Comparison of ENCODE assay signal across 19 cellular contexts in the genomic region with DNA sequence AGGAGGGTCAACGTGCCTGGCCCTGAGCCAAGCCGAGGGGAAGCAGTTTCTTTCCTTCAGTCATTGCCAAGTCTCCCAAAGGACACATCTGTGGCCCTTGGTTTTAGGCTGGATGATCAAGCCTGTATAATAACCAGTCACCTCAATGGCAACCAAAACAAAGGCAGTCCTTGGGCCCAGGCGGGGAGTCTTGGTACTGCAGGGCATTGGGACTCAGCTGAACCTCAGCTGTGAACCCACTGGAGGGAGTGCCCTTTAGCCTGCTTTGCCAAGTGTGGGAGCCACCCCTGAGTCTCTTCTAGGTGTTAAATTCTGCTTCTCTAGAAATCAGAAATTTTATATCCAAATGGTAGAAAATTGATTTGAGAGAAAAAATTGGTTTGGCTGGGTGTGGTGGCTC. TPM values are rescaled to one million over a fixed set of nuclear protein-coding genes. Genes with fewer than 3 reads are reported as not detected.
DNase-seq lines count a peak whose midpoint lies in the region; ATAC-seq, FAIRE-seq and TF ChIP-seq lines count a peak whose summit lies in the region.
"Had no signal": no experiment of that assay in that cellular context is flagged by ENCODE, and none has a peak within 500 bp of the region (broad histone marks: within the 10 kb centered on the region; RNA-seq: fewer than 3 reads in every experiment).

No MANE protein-coding gene starts in this region.

- no peak for DNase-seq in A549 (ENCODE audit: low read depth in 1 of 2, low spot score in 1 of 2)
- no peak for DNase-seq in Panc1 (ENCODE audit: low read depth, low spot score)
- DNase-seq in endodermal cell: peak; percentile 76
- DNase-seq in stimulated activated CD4-positive, alpha-beta T cell treated with anti-CD3 and anti-CD28 coated beads, Interleukin-2, amount 100 ng/mL, for 48 hours: no peak
- no peak for DNase-seq in DMS 273 (lab: John Stamatoyannopoulos, UW; ENCODE audit: unreplicated experiment)
- DNase-seq in right atrium auricular region (ENCODE audit: low spot score): no peak
- DNase-seq: 8988T, DMS 273 treated with DMSO at 0.1 percent for 48 hours, GDM1, KBM-7, NCI-H1694 treated with DMSO at 0.1 percent for 48 hours, NCI-H2227 treated with DMSO at 0.1 percent for 48 hours, NCI-H510A treated with DMSO at 0.1 percent for 48 hours, NCI-H82 had no signal

- no peak for TF ChIP-seq EP300 in A549 (IDR thresholded peaks at IDR 0.05)

- no peak overlapping the region for H3K4me3 Mint-ChIP-seq in endodermal cell
- H3K4me3 Mint-ChIP-seq: B cell had no signal

- H3K4me3 ChIP-seq in A549: no peak overlapping the region
- H3K4me3 ChIP-seq in GM12875 (ENCODE audit: low read depth, low read length): no peak overlapping the region
- H3K4me3 ChIP-seq in Panc1 (ENCODE audit: low read depth in 2 of 2, low read length in 2 of 2): no peak overlapping the region
- no peak overlapping the region for H3K4me3 ChIP-seq in endodermal cell (ENCODE audit: low read length)
- no peak overlapping the region for H3K4me3 ChIP-seq in right atrium auricular region

- TF ChIP-seq CTCF in A549 (IDR thresholded peaks at IDR 0.05) (no peak), GM12875 (IDR thresholded peaks at IDR 0.05; ENCODE audit: borderline replicate concordance, insufficient read depth, low read depth, low read length) (peak; percentile 24; the same call in 1 of the 2 replicates), Panc1 (IDR thresholded peaks at IDR 0.05) (no peak), endodermal cell (conservative IDR thresholded peaks at IDR 0.05) (peak; percentile 45), right atrium auricular region (IDR thresholded peaks at IDR 0.05) (no peak)

- FAIRE-seq in A549 (lab: Jason Lieb, UNC): no peak

- H3K4me1 ChIP-seq in A549: no peaks in the 10 kb centered on the region
- no peaks in the 10 kb centered on the region for H3K4me1 ChIP-seq in Panc1 (ENCODE audit: control insufficient read depth, insufficient read depth, low read length)
- no peaks in the 10 kb centered on the region for H3K4me1 ChIP-seq in endodermal cell (ENCODE audit: control insufficient read depth, insufficient read depth, low read length)
- H3K4me1 ChIP-seq in right atrium auricular region: peaks cover 0 to 11% of the 10 kb centered on the region in 2 donors

- intact Hi-C loops in Panc1 (cut with micrococcal nuclease; ENCODE audit: unreplicated experiment): no loop called here

- H3K27ac ChIP-seq in A549 (no peak overlapping the region), Panc1 (ENCODE audit: low read length) (no peak overlapping the region), endodermal cell (ENCODE audit: low read depth, low read length) (no peak overlapping the region), right atrium auricular region (no peak overlapping the region)

- no TSS peak for BruUV-seq in Panc1 (replicated peaks; lab: Mats Ljungman, UMichigan)

- no peak overlapping the region for H3K4me2 ChIP-seq in A549

- H3K9me3 ChIP-seq in A549: no peaks in the 10 kb centered on the region
- H3K9me3 ChIP-seq in Panc1 (ENCODE audit: control insufficient read depth, insufficient read depth, low read depth, low read length): no peaks in the 10 kb centered on the region
- H3K9me3 ChIP-seq in endodermal cell (ENCODE audit: control insufficient read depth, low read length): no peaks in the 10 kb centered on the region
- no peaks in the 10 kb centered on the region for H3K9me3 ChIP-seq in right atrium auricular region

- in situ Hi-C loops in Panc1 (cut with HindIII; ENCODE audit: low pct_unique_long_range_greater_than_20kb, low sequenced_read_pairs): no loop called here

- H3K36me3 Mint-ChIP-seq in endodermal cell (ENCODE audit: low read depth): peaks cover 3% of the 10 kb centered on the region

- H3K4me1 Mint-ChIP-seq in endodermal cell: no peaks in the 10 kb centered on the region
- H3K4me1 Mint-ChIP-seq: B cell had no signal

- ATAC-seq in A549 (peak; percentile 61 to 64; a peak in 3 of 6 replicates), Panc1 (peak; percentile 66; the same call in 1 of the 2 replicates), HG02885 (IDR thresholded peaks at IDR 0.05; ENCODE audit: poor library complexity, unreplicated experiment) (no peak)
- ATAC-seq: HCT116, Right ventricle myocardium inferior had no signal

- WGBS in A549 (ENCODE audit: missing lambda C conversion rate): 61% methylated on average over 3 of the region's 3 CpGs
- WGBS in endodermal cell (ENCODE audit: insufficient coverage in 1 of 2, insufficient read length in 1 of 2), 2 experiments: 87 to 100% methylated on average over 3 of the region's 3 CpGs

- H3K9me3 Mint-ChIP-seq in endodermal cell: no peaks in the 10 kb centered on the region

- no peak for TF ChIP-seq RAD21 in A549 (conservative IDR thresholded peaks at IDR 0.05 in 1 of 2, IDR thresholded peaks at IDR 0.05 in 1 of 2)

- CTCF ChIA-PET in A549 (lab: Yijun Ruan, JAX) (interaction anchor here (0.7 kb wide), 1 partner anchor 252 kb away, joined by 4 read pairs; no protein-coding TSS in a partner anchor), Panc1 (lab: Charles Lee) (no interaction called here)

- TF ChIP-seq POLR2A in A549 (IDR thresholded peaks at IDR 0.05; ENCODE audit: low read length): no peak

- H3K27me3 Mint-ChIP-seq in endodermal cell (ENCODE audit: insufficient read depth): no peaks in the 10 kb centered on the region
- H3K27me3 Mint-ChIP-seq: B cell had no signal

- H3K9ac ChIP-seq in endodermal cell (ENCODE audit: extremely low read depth, low read length, poor library complexity, severe bottlenecking): no peak overlapping the region

- no peaks in the 10 kb centered on the region for H3K27me3 ChIP-seq in Panc1 (ENCODE audit: control insufficient read depth, insufficient read depth, low read length)
- no peaks in the 10 kb centered on the region for H3K27me3 ChIP-seq in endodermal cell (ENCODE audit: control insufficient read depth, insufficient read depth, low read length, poor library complexity, severe bottlenecking)
- no peaks in the 10 kb centered on the region for H3K27me3 ChIP-seq in right atrium auricular region

- H3K27ac Mint-ChIP-seq in endodermal cell: no peak overlapping the region
- H3K27ac Mint-ChIP-seq: B cell had no signal

- POLR2A ChIA-PET in A549 (lab: Yijun Ruan, JAX) (no interaction called here), Panc1 (lab: Charles Lee) (no interaction called here)

- H3K36me3 ChIP-seq in Panc1 (ENCODE audit: control insufficient read depth, insufficient read depth, low read length) (peaks cover 6% of the 10 kb centered on the region; the same call in 1 of the 2 replicates), endodermal cell (ENCODE audit: control insufficient read depth, insufficient read depth, low read length) (no peaks in the 10 kb centered on the region), right atrium auricular region (peaks cover 82% of the 10 kb centered on the region)

TF ChIP-seq in A549, 52 proteins besides CTCF, POLR2A, EP300 and RAD21:
- TF ChIP-seq, protein P1, sequence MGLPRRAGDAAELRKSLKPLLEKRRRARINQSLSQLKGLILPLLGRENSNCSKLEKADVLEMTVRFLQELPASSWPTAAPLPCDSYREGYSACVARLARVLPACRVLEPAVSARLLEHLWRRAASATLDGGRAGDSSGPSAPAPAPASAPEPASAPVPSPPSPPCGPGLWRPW (IDR thresholded peaks at IDR 0.05): no peak
- TF ChIP-seq HEYL (CRISPR knock-in tag; IDR thresholded peaks at IDR 0.05) (no peak), FOSB (CRISPR knock-in tag; IDR thresholded peaks at IDR 0.05) (no peak), NPAS2 (CRISPR knock-in tag; IDR thresholded peaks at IDR 0.05; ENCODE audit: borderline replicate concordance) (no peak), KDM5A (IDR thresholded peaks at IDR 0.05) (no peak), FOXS1 (CRISPR knock-in tag; IDR thresholded peaks at IDR 0.05) (no peak)
- TF ChIP-seq, protein P2, sequence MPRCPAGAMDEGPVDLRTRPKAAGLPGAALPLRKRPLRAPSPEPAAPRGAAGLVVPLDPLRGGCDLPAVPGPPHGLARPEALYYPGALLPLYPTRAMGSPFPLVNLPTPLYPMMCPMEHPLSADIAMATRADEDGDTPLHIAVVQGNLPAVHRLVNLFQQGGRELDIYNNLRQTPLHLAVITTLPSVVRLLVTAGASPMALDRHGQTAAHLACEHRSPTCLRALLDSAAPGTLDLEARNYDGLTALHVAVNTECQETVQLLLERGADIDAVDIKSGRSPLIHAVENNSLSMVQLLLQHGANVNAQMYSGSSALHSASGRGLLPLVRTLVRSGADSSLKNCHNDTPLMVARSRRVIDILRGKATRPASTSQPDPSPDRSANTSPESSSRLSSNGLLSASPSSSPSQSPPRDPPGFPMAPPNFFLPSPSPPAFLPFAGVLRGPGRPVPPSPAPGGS (IDR thresholded peaks at IDR 0.05): no peak
- TF ChIP-seq, protein P3, sequence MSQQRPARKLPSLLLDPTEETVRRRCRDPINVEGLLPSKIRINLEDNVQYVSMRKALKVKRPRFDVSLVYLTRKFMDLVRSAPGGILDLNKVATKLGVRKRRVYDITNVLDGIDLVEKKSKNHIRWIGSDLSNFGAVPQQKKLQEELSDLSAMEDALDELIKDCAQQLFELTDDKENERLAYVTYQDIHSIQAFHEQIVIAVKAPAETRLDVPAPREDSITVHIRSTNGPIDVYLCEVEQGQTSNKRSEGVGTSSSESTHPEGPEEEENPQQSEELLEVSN (IDR thresholded peaks at IDR 0.05; ENCODE audit: borderline replicate concordance, low read depth): no peak

RNA-seq across cellular contexts. Expression of a gene that starts 36.9 kb away (rescaled TPM):
- polyA plus RNA-seq in A549 (2011; rRNA removed) (15.0 and 27.5 TPM in 2 replicates), A549 (2017; fragmentation: RNase III; extraction: RNeasy Plus Mini Kit Qiagen cat#74134 plus additional on column Dnase treatment) (19.3 to 21.4 TPM (median 20.5 TPM) in 3 replicates)
- 9.6 and 12.4 TPM in 2 replicates for polyA plus RNA-seq in A549 (2012; cell fraction: cytosol; rRNA removed)
- 23.1 and 25.3 TPM in 2 replicates for polyA plus RNA-seq in A549 (2012; cell fraction: nucleus; rRNA removed)
- 59.3 and 64.3 TPM in 2 replicates for polyA minus RNA-seq in A549 (2011; rRNA and poly(A)+ RNA removed)
- total RNA-seq in Panc1 (2021; ENCODE audit: unreplicated experiment) (153 TPM), endodermal cell (1 to 10 TPM; 3.3 to 7.3 TPM), right atrium auricular region (10 to 100 TPM; 53.1 to 56.3 TPM)
- polyA plus RNA-seq in Panc1 (2012; ENCODE audit: insufficient read length): 119 TPM
- polyA plus RNA-seq in endodermal cell (2013, experiment 1 of 2): 2.7 TPM
- polyA plus RNA-seq in endodermal cell (2013, experiment 2 of 2): 1.8 TPM

RNA-seq across cellular contexts. Expression of a gene that starts 53.5 kb away (rescaled TPM):
- polyA plus RNA-seq in A549 (2011; rRNA removed) (4.5 and 5.0 TPM in 2 replicates), A549 (2017; fragmentation: RNase III; extraction: RNeasy Plus Mini Kit Qiagen cat#74134 plus additional on column Dnase treatment) (4.7 to 6.4 TPM (median 5.2 TPM) in 3 replicates)
- 7.7 and 9.3 TPM in 2 replicates for polyA plus RNA-seq in A549 (2012; cell fraction: cytosol; rRNA removed)
- polyA plus RNA-seq in A549 (2012; cell fraction: nucleus; rRNA removed): 8.9 and 11.6 TPM in 2 replicates
- 1.8 and 2.2 TPM in 2 replicates for polyA minus RNA-seq in A549 (2011; rRNA and poly(A)+ RNA removed)
- total RNA-seq in Panc1 (2021; ENCODE audit: unreplicated experiment) (47.6 TPM), endodermal cell (10 to 100 TPM; 53.7 to 68.8 TPM), right atrium auricular region (under 1 TPM; 0.47 to 0.78 TPM)
- 34.3 TPM for polyA plus RNA-seq in Panc1 (2012; ENCODE audit: insufficient read length)
- 15.3 TPM for polyA plus RNA-seq in endodermal cell (2013, experiment 1 of 2)
- polyA plus RNA-seq in endodermal cell (2013, experiment 2 of 2): 17.6 TPM

Comparison
In these comparisons a context has a peak if more than half of its experiments do, and no peak if none do; other contexts are left out.
1. CTCF ChIP-seq: peak in GM12875 (single experiment) and endodermal cell (single experiment); none in A549 (single experiment), Panc1 (single experiment) and right atrium auricular region (0 of 2).
2. RNA of a gene that starts 36.9 kb away (total RNA-seq): 153 TPM in Panc1 (single experiment) and 53.1 to 56.3 TPM in right atrium auricular region; 3.3 to 7.3 TPM in endodermal cell; every median in the first group is over 4 times any median in the second.
3. RNA of a gene that starts 53.5 kb away (total RNA-seq): 53.7 to 68.8 TPM in endodermal cell and 47.6 TPM in Panc1 (single experiment); 0.47 to 0.78 TPM in right atrium auricular region; every median in the first group is over 10 times any median in the second.